ENCODE assay signal across 9 cellular contexts in the genomic region with DNA sequence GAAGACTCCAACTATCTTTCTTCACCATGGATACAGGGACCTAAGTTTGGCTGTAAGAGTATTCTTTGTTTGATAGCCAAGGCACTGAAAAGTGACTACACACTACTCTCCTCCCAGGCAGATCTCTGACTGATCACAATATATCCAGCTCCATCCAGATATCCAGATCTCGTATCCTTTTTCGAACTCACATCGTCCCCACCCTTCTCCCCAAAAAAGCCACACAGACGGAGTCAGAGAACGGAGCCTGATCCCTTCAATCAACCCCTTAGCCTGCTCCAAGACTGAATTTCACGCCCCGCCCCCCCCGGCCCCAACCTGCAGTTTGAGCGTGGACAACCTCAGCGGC. TPM values are rescaled to one million over a fixed set of nuclear protein-coding genes. Genes with fewer than 3 reads are reported as not detected.
DNase-seq lines count a peak whose midpoint lies in the region; ATAC-seq, FAIRE-seq and TF ChIP-seq lines count a peak whose summit lies in the region.
"Had no signal": no experiment of that assay in that cellular context is flagged by ENCODE, and none has a peak within 500 bp of the region (broad histone marks: within the 10 kb centered on the region; RNA-seq: fewer than 3 reads in every experiment).

No MANE protein-coding gene starts in this region.

- H3K9me3 ChIP-seq in A549: peaks cover 13% of the 10 kb centered on the region; the same call in 2 of the 3 replicates
- no peaks in the 10 kb centered on the region for H3K9me3 ChIP-seq in H9 (ENCODE audit: control insufficient read depth, low read depth, low read length)
- H3K9me3 ChIP-seq in adipocyte (ENCODE audit: control insufficient read depth, low read length): no peaks in the 10 kb centered on the region
- H3K9me3 ChIP-seq in suprapubic skin: peaks cover 7% of the 10 kb centered on the region

- TF ChIP-seq CTCF in A549 (IDR thresholded peaks at IDR 0.05) (no peak), H9 (conservative IDR thresholded peaks at IDR 0.05) (no peak), suprapubic skin (IDR thresholded peaks at IDR 0.05) (no peak), GM10266 (IDR thresholded peaks at IDR 0.05; ENCODE audit: control insufficient read depth, insufficient read depth, low read depth, missing control alignments) (no peak)

- no peak for FAIRE-seq in A549 (lab: Jason Lieb, UNC)
- FAIRE-seq: frontal cortex had no signal

- H3K9ac ChIP-seq in H9 (ENCODE audit: extremely low read depth, insufficient read length, low read length) (peak overlapping the region; percentile 25), adipocyte (ENCODE audit: low read length) (peak overlapping the region; percentile 90)

- peaks cover 2% of the 10 kb centered on the region; the same call in 1 of the 2 replicates for H3K79me2 ChIP-seq in H9 (ENCODE audit: insufficient read depth, low read length)

- H3K4me1 Mint-ChIP-seq in H9: peaks cover 15 to 17% of the 10 kb centered on the region in 2 experiments

- H3K4me2 ChIP-seq in A549 (peak overlapping the region; percentile 93), H9 (ENCODE audit: insufficient read depth, insufficient read length, low read length) (peak overlapping the region; percentile 78)

- 1% methylated on average over 6 of the region's 10 CpGs for WGBS in A549 (ENCODE audit: missing lambda C conversion rate)
- WGBS in H9 (ENCODE audit: extremely low coverage, insufficient read length, low lambda C conversion rate): no CpG with 5 or more reads among the region's 10 CpGs
- WGBS in suprapubic skin: 0% methylated on average over 10 of the region's 10 CpGs

- no peak; a peak in 3 of 6 replicates for ATAC-seq in A549
- ATAC-seq in HG02763 (IDR thresholded peaks at IDR 0.05; ENCODE audit: unreplicated experiment): no peak

- no peaks in the 10 kb centered on the region for H3K79me1 ChIP-seq in H9 (ENCODE audit: insufficient read depth, low read depth, low read length, poor library complexity, severe bottlenecking)

- no peak overlapping the region for H3K56ac ChIP-seq in H9 (ENCODE audit: insufficient read length, low read depth, low read length)

- H3K27ac ChIP-seq in A549: peak overlapping the region; percentile 80 to 90
- H3K27ac ChIP-seq in H9 (ENCODE audit: insufficient read length, low read depth, low read length): no peak overlapping the region
- H3K27ac ChIP-seq in suprapubic skin: peak overlapping the region; percentile 3

- no peak overlapping the region for H4K5ac ChIP-seq in H9 (ENCODE audit: insufficient read length, low read depth, low read length)

- no peak overlapping the region for H2BK15ac ChIP-seq in H9 (ENCODE audit: low read depth, low read length)

- H3K23ac ChIP-seq in H9 (ENCODE audit: insufficient read length, low read depth, low read length): no peak overlapping the region

- H3K36me3 ChIP-seq in adipocyte (ENCODE audit: control insufficient read depth, insufficient read depth, low read length, severe bottlenecking) (peaks cover under 1% of the 10 kb centered on the region), suprapubic skin (no peaks in the 10 kb centered on the region)

- H4K20me1 ChIP-seq in H9 (ENCODE audit: control insufficient read depth, insufficient read depth, insufficient read length): peaks cover 2% of the 10 kb centered on the region

- POLR2A ChIA-PET in A549 (lab: Yijun Ruan, JAX): interaction anchor here (1.1 to 2.0 kb wide), 3 partner anchors 72 to 125 kb away, joined by 5 to 17 read pairs (median 5); partner anchors contain the start of gene SRSF7

- H2BK5ac ChIP-seq in H9 (ENCODE audit: insufficient read length, low read length): no peak overlapping the region

- no peak overlapping the region for H3T11ph ChIP-seq in H9 (ENCODE audit: low read length)

- TF ChIP-seq EP300 in A549 (IDR thresholded peaks at IDR 0.05) (no peak), suprapubic skin (IDR thresholded peaks at IDR 0.05) (no peak)

- no peak for TF ChIP-seq RAD21 in A549 (conservative IDR thresholded peaks at IDR 0.05 in 1 of 2, IDR thresholded peaks at IDR 0.05 in 1 of 2)

- H2BK20ac ChIP-seq in H9 (ENCODE audit: low read depth, low read length, poor library complexity, severe bottlenecking): no peak overlapping the region

- H3K18ac ChIP-seq in H9 (ENCODE audit: insufficient read length, low read depth, low read length): no peak overlapping the region

- H2AK5ac ChIP-seq in H9 (ENCODE audit: insufficient read length, low read length): no peak overlapping the region

- H3K14ac ChIP-seq in H9 (ENCODE audit: insufficient read depth, low read length): peak overlapping the region; percentile 27; the same call in 1 of the 2 replicates

- H3K36me3 Mint-ChIP-seq in H9 (ENCODE audit: insufficient read depth in 1 of 3, low read depth in 3 of 3): peaks cover 2 to 15% (median 11%) of the 10 kb centered on the region in 3 experiments; a peak in 6 of 7 replicates

- peak overlapping the region; percentile 37 to 97 (median 92) for H3K27ac Mint-ChIP-seq in H9

- H3K9me3 Mint-ChIP-seq in H9: peaks cover 0 to 10% of the 10 kb centered on the region in 2 experiments; a peak in 3 of 5 replicates

- H2BK12ac ChIP-seq in H9 (ENCODE audit: insufficient read length, low read depth, low read length): no peak overlapping the region

- no peak for DNase-seq in A549 (ENCODE audit: low read depth in 1 of 2, low spot score in 1 of 2)
- DNase-seq in H9: no peak
- DNase-seq in adipocyte (ENCODE audit: low read depth): no peak
- peak; percentile 3 for DNase-seq in kidney tubule cell (ENCODE audit: low spot score)
- DNase-seq in suprapubic skin (ENCODE audit: low spot score in 2 of 2): no peak
- DNase-seq in SIG-M5 treated with dmso at 0.1 percent for 504 hours (lab: John Stamatoyannopoulos, UW; ENCODE audit: unreplicated experiment): no peak
- DNase-seq in GM10266 (ENCODE audit: extremely low spot score): no peak

- H3K27me3 ChIP-seq in H9 (ENCODE audit: insufficient read depth, low read length) (no peaks in the 10 kb centered on the region), adipocyte (replicated peaks; ENCODE audit: control insufficient read depth, insufficient read depth, low read length) (no peaks in the 10 kb centered on the region), suprapubic skin (no peaks in the 10 kb centered on the region)

- H3K23me2 ChIP-seq in H9 (ENCODE audit: insufficient read length, low read depth, low read length, poor library complexity, severe bottlenecking): peaks cover 13% of the 10 kb centered on the region

- no peak overlapping the region for H4K91ac ChIP-seq in H9 (ENCODE audit: insufficient read length, low read depth, low read length)

- H3K4me1 ChIP-seq in A549 (peaks cover 9% of the 10 kb centered on the region), H9 (ENCODE audit: insufficient read depth, low read length) (no peaks in the 10 kb centered on the region), adipocyte (ENCODE audit: control insufficient read depth, insufficient read depth, low read length) (peaks cover 14% of the 10 kb centered on the region), suprapubic skin (peaks cover 17% of the 10 kb centered on the region)

- TF ChIP-seq POLR2A in A549 (IDR thresholded peaks at IDR 0.05; ENCODE audit: low read length): no peak
- TF ChIP-seq POLR2A in suprapubic skin (IDR thresholded peaks at IDR 0.05): no peak

- no peak overlapping the region for H2AFZ ChIP-seq in H9 (ENCODE audit: low read length)

- H3K4me3 Mint-ChIP-seq in H9: peak overlapping the region; percentile 96 to 99

- H3K4me3 ChIP-seq in A549 (peak overlapping the region; percentile 74), adipocyte (ENCODE audit: low read length) (peak overlapping the region; percentile 100), suprapubic skin (peak overlapping the region; percentile 54)

- H3K27me3 Mint-ChIP-seq in H9 (ENCODE audit: low read depth): no peaks in the 10 kb centered on the region

- H2BK120ac ChIP-seq in H9 (ENCODE audit: low read depth, low read length, poor library complexity, severe bottlenecking): no peak overlapping the region

- no peak overlapping the region for H3K4ac ChIP-seq in H9 (ENCODE audit: low read depth, low read length)

- no peak overlapping the region for H4K8ac ChIP-seq in H9 (replicated peaks; ENCODE audit: insufficient read length, low read depth, low read length)

- CTCF ChIA-PET in A549 (lab: Yijun Ruan, JAX): no interaction called here

TF ChIP-seq in A549, 52 proteins besides CTCF, POLR2A, EP300 and RAD21 (continues in another document):
- TF ChIP-seq CBX8 (IDR thresholded peaks at IDR 0.05) (no peak), CEBPB (IDR thresholded peaks at IDR 0.05) (no peak), JUNB (IDR thresholded peaks at IDR 0.05) (no peak), EHMT2 (IDR thresholded peaks at IDR 0.05; ENCODE audit: low read depth) (no peak), CHD4 (IDR thresholded peaks at IDR 0.05; ENCODE audit: borderline replicate concordance) (no peak), FOXS1 (CRISPR knock-in tag; IDR thresholded peaks at IDR 0.05) (no peak), HOXB13 (CRISPR knock-in tag; IDR thresholded peaks at IDR 0.05; ENCODE audit: low read depth) (no peak)

RNA-seq across cellular contexts. Expression of gene DHX57, which starts 0.5 kb away (rescaled TPM):
- polyA plus RNA-seq in A549 (2011; rRNA removed) (31.8 and 36.8 TPM in 2 replicates), A549 (2017; fragmentation: RNase III; extraction: RNeasy Plus Mini Kit Qiagen cat#74134 plus additional on column Dnase treatment) (20.6 to 21.6 TPM (median 21.1 TPM) in 3 replicates)
- polyA plus RNA-seq in A549 (2012; cell fraction: cytosol; rRNA removed): 8.8 and 9.3 TPM in 2 replicates
- 9.7 and 13.7 TPM in 2 replicates for polyA plus RNA-seq in A549 (2012; cell fraction: nucleus; rRNA removed)
- polyA minus RNA-seq in A549 (2011; rRNA and poly(A)+ RNA removed): 37.3 and 37.5 TPM in 2 replicates
- total RNA-seq in H9 (2021) (27.5 and 32.0 TPM in 2 replicates), suprapubic skin (10 to 100 TPM; 12.0 to 23.3 (median 16.4) TPM)

RNA-seq across cellular contexts. Expression of gene MORN2, which starts 0.6 kb away (rescaled TPM):
- polyA plus RNA-seq in A549 (2011; rRNA removed) (32.5 and 54.7 TPM in 2 replicates), A549 (2017; fragmentation: RNase III; extraction: RNeasy Plus Mini Kit Qiagen cat#74134 plus additional on column Dnase treatment) (44.7 to 48.9 TPM (median 45.9 TPM) in 3 replicates)
- 13.7 and 19.5 TPM in 2 replicates for polyA plus RNA-seq in A549 (2012; cell fraction: cytosol; rRNA removed)
- 4.0 and 8.2 TPM in 2 replicates for polyA plus RNA-seq in A549 (2012; cell fraction: nucleus; rRNA removed)
- polyA minus RNA-seq in A549 (2011; rRNA and poly(A)+ RNA removed): 3.1 and 3.5 TPM in 2 replicates
- total RNA-seq in H9 (2021) (6.7 and 8.0 TPM in 2 replicates), suprapubic skin (1 to 10 TPM; 6.3 to 9.0 (median 7.5) TPM)

RNA-seq across cellular contexts. Expression of gene ARHGEF33, which starts 14.5 kb away (rescaled TPM):
- polyA plus RNA-seq in A549 (2011; rRNA removed) (0.22 and 0.23 TPM in 2 replicates), A549 (2017; fragmentation: RNase III; extraction: RNeasy Plus Mini Kit Qiagen cat#74134 plus additional on column Dnase treatment) (0.08 to 0.22 TPM (median 0.14 TPM) in 3 replicates)
- 0.03 TPM in 2 replicates for polyA plus RNA-seq in A549 (2012; cell fraction: cytosol; rRNA removed)
- polyA plus RNA-seq in A549 (2012; cell fraction: nucleus; rRNA removed): 0.16 and 0.18 TPM in 2 replicates
- 0.08 and 0.10 TPM in 2 replicates for polyA minus RNA-seq in A549 (2011; rRNA and poly(A)+ RNA removed)
- total RNA-seq in H9 (2021) (0.64 and 0.92 TPM in 2 replicates), suprapubic skin (under 1 TPM; 0.34 to 0.80 (median 0.42) TPM)
